In the genomic region with DNA sequence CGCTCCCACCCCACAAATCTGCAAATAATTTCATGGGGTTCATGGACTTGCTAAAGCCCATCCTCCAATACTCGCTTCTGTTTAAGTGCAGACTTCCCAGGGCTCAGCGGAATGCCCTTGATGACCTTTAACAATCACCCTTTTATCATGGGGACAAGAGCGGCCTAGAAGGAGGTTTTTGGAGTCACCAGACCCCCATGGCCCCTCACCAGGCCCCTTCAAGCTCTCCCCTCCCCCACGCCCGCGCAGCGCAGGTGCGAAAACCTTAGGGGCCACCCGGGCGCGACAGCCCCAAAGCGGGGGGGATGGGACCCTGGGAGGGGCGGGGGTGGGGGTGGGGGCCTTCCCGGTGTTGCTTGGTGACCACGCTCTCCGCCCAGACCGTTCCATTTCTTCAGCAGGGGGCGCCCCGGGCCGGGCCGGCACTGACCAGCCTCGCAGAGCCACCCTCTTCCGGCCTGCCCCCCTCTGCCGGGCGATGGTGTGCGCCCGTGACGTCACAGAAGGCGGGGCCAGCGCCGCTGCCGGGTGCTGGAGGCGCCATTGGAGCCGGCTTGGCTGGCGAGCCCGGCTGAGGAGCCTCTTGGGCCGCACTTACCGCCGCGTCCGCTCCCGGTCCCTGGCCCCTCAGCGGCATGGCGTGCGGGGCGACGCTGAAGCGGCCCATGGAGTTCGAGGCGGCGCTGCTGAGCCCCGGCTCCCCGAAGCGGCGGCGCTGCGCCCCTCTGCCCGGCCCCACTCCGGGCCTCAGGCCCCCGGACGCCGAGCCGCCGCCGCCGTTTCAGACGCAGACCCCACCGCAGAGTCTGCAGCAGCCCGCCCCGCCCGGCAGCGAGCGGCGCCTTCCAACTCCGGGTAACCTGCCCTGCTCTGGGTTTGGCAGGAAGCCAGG, we compare ENCODE assay signal across 1 cellular context.
TF ChIP-seq lines count a peak whose summit lies in the region.

A gene with protein sequence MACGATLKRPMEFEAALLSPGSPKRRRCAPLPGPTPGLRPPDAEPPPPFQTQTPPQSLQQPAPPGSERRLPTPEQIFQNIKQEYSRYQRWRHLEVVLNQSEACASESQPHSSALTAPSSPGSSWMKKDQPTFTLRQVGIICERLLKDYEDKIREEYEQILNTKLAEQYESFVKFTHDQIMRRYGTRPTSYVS (plus strand): TSS at position 531 of the 892 bp plus-strand sequence. CDS start 105 bp downstream, at position 636.

TF ChIP-seq in K562, 482 proteins besides CTCF, POLR2A, EP300 and RAD21 (continued from another document and continues in another):
- TF ChIP-seq, protein P1, sequence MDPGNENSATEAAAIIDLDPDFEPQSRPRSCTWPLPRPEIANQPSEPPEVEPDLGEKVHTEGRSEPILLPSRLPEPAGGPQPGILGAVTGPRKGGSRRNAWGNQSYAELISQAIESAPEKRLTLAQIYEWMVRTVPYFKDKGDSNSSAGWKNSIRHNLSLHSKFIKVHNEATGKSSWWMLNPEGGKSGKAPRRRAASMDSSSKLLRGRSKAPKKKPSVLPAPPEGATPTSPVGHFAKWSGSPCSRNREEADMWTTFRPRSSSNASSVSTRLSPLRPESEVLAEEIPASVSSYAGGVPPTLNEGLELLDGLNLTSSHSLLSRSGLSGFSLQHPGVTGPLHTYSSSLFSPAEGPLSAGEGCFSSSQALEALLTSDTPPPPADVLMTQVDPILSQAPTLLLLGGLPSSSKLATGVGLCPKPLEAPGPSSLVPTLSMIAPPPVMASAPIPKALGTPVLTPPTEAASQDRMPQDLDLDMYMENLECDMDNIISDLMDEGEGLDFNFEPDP (CRISPR knock-in tag; IDR thresholded peaks at IDR 0.05) = no peak
- TF ChIP-seq, protein P2, sequence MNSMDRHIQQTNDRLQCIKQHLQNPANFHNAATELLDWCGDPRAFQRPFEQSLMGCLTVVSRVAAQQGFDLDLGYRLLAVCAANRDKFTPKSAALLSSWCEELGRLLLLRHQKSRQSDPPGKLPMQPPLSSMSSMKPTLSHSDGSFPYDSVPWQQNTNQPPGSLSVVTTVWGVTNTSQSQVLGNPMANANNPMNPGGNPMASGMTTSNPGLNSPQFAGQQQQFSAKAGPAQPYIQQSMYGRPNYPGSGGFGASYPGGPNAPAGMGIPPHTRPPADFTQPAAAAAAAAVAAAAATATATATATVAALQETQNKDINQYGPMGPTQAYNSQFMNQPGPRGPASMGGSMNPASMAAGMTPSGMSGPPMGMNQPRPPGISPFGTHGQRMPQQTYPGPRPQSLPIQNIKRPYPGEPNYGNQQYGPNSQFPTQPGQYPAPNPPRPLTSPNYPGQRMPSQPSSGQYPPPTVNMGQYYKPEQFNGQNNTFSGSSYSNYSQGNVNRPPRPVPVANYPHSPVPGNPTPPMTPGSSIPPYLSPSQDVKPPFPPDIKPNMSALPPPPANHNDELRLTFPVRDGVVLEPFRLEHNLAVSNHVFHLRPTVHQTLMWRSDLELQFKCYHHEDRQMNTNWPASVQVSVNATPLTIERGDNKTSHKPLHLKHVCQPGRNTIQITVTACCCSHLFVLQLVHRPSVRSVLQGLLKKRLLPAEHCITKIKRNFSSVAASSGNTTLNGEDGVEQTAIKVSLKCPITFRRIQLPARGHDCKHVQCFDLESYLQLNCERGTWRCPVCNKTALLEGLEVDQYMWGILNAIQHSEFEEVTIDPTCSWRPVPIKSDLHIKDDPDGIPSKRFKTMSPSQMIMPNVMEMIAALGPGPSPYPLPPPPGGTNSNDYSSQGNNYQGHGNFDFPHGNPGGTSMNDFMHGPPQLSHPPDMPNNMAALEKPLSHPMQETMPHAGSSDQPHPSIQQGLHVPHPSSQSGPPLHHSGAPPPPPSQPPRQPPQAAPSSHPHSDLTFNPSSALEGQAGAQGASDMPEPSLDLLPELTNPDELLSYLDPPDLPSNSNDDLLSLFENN (IDR thresholded peaks at IDR 0.05; ENCODE audit: low read depth in 2 of 2, low read length in 2 of 2) = peak; percentile 24 to 79; a peak in 2 of 4 replicates
- no peak for TF ChIP-seq BCOR (IDR thresholded peaks at IDR 0.05)
- TF ChIP-seq MECOM (CRISPR knock-in tag; IDR thresholded peaks at IDR 0.05) = no peak
- TF ChIP-seq KAT7 (CRISPR knock-in tag; IDR thresholded peaks at IDR 0.05; ENCODE audit: borderline replicate concordance) = no peak
- TF ChIP-seq TBP (optimal IDR thresholded peaks at IDR 0.05; ENCODE audit: low read depth, low read length) = peak; percentile 98
- peak; percentile 83 for TF ChIP-seq LEF1 (IDR thresholded peaks at IDR 0.05)
- no peak for TF ChIP-seq WHSC1 (IDR thresholded peaks at IDR 0.05; ENCODE audit: low read length)
- TF ChIP-seq HMG20B (CRISPR knock-in tag; IDR thresholded peaks at IDR 0.05) = no peak
- peak; percentile 90 for TF ChIP-seq ESRRA (IDR thresholded peaks at IDR 0.05; ENCODE audit: borderline replicate concordance, low read depth)
- TF ChIP-seq, protein P3, sequence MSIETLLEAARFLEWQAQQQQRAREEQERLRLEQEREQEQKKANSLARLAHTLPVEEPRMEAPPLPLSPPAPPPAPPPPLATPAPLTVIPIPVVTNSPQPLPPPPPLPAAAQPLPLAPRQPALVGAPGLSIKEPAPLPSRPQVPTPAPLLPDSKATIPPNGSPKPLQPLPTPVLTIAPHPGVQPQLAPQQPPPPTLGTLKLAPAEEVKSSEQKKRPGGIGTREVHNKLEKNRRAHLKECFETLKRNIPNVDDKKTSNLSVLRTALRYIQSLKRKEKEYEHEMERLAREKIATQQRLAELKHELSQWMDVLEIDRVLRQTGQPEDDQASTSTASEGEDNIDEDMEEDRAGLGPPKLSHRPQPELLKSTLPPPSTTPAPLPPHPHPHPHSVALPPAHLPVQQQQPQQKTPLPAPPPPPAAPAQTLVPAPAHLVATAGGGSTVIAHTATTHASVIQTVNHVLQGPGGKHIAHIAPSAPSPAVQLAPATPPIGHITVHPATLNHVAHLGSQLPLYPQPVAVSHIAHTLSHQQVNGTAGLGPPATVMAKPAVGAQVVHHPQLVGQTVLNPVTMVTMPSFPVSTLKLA (conservative IDR thresholded peaks at IDR 0.05) = peak in 1 of 2 experiments; percentile 82; a peak in 2 of 4 replicates
- TF ChIP-seq KLF6 (CRISPR knock-in tag; IDR thresholded peaks at IDR 0.05; ENCODE audit: borderline replicate concordance) = no peak
- TF ChIP-seq BDP1 (IDR thresholded peaks at IDR 0.05; ENCODE audit: insufficient read depth, insufficient read length) = no peak
- TF ChIP-seq, protein P4, sequence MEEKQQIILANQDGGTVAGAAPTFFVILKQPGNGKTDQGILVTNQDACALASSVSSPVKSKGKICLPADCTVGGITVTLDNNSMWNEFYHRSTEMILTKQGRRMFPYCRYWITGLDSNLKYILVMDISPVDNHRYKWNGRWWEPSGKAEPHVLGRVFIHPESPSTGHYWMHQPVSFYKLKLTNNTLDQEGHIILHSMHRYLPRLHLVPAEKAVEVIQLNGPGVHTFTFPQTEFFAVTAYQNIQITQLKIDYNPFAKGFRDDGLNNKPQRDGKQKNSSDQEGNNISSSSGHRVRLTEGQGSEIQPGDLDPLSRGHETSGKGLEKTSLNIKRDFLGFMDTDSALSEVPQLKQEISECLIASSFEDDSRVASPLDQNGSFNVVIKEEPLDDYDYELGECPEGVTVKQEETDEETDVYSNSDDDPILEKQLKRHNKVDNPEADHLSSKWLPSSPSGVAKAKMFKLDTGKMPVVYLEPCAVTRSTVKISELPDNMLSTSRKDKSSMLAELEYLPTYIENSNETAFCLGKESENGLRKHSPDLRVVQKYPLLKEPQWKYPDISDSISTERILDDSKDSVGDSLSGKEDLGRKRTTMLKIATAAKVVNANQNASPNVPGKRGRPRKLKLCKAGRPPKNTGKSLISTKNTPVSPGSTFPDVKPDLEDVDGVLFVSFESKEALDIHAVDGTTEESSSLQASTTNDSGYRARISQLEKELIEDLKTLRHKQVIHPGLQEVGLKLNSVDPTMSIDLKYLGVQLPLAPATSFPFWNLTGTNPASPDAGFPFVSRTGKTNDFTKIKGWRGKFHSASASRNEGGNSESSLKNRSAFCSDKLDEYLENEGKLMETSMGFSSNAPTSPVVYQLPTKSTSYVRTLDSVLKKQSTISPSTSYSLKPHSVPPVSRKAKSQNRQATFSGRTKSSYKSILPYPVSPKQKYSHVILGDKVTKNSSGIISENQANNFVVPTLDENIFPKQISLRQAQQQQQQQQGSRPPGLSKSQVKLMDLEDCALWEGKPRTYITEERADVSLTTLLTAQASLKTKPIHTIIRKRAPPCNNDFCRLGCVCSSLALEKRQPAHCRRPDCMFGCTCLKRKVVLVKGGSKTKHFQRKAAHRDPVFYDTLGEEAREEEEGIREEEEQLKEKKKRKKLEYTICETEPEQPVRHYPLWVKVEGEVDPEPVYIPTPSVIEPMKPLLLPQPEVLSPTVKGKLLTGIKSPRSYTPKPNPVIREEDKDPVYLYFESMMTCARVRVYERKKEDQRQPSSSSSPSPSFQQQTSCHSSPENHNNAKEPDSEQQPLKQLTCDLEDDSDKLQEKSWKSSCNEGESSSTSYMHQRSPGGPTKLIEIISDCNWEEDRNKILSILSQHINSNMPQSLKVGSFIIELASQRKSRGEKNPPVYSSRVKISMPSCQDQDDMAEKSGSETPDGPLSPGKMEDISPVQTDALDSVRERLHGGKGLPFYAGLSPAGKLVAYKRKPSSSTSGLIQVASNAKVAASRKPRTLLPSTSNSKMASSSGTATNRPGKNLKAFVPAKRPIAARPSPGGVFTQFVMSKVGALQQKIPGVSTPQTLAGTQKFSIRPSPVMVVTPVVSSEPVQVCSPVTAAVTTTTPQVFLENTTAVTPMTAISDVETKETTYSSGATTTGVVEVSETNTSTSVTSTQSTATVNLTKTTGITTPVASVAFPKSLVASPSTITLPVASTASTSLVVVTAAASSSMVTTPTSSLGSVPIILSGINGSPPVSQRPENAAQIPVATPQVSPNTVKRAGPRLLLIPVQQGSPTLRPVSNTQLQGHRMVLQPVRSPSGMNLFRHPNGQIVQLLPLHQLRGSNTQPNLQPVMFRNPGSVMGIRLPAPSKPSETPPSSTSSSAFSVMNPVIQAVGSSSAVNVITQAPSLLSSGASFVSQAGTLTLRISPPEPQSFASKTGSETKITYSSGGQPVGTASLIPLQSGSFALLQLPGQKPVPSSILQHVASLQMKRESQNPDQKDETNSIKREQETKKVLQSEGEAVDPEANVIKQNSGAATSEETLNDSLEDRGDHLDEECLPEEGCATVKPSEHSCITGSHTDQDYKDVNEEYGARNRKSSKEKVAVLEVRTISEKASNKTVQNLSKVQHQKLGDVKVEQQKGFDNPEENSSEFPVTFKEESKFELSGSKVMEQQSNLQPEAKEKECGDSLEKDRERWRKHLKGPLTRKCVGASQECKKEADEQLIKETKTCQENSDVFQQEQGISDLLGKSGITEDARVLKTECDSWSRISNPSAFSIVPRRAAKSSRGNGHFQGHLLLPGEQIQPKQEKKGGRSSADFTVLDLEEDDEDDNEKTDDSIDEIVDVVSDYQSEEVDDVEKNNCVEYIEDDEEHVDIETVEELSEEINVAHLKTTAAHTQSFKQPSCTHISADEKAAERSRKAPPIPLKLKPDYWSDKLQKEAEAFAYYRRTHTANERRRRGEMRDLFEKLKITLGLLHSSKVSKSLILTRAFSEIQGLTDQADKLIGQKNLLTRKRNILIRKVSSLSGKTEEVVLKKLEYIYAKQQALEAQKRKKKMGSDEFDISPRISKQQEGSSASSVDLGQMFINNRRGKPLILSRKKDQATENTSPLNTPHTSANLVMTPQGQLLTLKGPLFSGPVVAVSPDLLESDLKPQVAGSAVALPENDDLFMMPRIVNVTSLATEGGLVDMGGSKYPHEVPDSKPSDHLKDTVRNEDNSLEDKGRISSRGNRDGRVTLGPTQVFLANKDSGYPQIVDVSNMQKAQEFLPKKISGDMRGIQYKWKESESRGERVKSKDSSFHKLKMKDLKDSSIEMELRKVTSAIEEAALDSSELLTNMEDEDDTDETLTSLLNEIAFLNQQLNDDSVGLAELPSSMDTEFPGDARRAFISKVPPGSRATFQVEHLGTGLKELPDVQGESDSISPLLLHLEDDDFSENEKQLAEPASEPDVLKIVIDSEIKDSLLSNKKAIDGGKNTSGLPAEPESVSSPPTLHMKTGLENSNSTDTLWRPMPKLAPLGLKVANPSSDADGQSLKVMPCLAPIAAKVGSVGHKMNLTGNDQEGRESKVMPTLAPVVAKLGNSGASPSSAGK (IDR thresholded peaks at IDR 0.05) = no peak
- TF ChIP-seq RFX1 (IDR thresholded peaks at IDR 0.05) = peak; percentile 84
- TF ChIP-seq, protein P5, sequence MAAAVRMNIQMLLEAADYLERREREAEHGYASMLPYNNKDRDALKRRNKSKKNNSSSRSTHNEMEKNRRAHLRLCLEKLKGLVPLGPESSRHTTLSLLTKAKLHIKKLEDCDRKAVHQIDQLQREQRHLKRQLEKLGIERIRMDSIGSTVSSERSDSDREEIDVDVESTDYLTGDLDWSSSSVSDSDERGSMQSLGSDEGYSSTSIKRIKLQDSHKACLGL (CRISPR knock-in tag; IDR thresholded peaks at IDR 0.05; ENCODE audit: borderline replicate concordance, poor library complexity, severe bottlenecking) = peak; percentile 44
- TF ChIP-seq KDM5B (IDR thresholded peaks at IDR 0.05; ENCODE audit: insufficient replicate concordance, low read depth, low read length) = peak; percentile 95
- TF ChIP-seq RNF2 (IDR thresholded peaks at IDR 0.05) = peak; percentile 90
- TF ChIP-seq, protein P6, sequence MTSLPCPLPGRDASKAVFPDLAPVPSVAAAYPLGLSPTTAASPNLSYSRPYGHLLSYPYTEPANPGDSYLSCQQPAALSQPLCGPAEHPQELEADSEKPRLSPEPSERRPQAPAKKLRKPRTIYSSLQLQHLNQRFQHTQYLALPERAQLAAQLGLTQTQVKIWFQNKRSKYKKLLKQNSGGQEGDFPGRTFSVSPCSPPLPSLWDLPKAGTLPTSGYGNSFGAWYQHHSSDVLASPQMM (CRISPR knock-in tag; IDR thresholded peaks at IDR 0.05) = no peak
- no peak for TF ChIP-seq ZNF695 (CRISPR knock-in tag; IDR thresholded peaks at IDR 0.05)
- peak; percentile 49 for TF ChIP-seq PRPF4 (IDR thresholded peaks at IDR 0.05; ENCODE audit: insufficient read depth, low read depth, low read length, poor library complexity, severe bottlenecking)
- TF ChIP-seq ZNF444 (CRISPR knock-in tag; IDR thresholded peaks at IDR 0.05) = peak; percentile 74; the same call in 1 of the 2 replicates
- TF ChIP-seq, protein P7, sequence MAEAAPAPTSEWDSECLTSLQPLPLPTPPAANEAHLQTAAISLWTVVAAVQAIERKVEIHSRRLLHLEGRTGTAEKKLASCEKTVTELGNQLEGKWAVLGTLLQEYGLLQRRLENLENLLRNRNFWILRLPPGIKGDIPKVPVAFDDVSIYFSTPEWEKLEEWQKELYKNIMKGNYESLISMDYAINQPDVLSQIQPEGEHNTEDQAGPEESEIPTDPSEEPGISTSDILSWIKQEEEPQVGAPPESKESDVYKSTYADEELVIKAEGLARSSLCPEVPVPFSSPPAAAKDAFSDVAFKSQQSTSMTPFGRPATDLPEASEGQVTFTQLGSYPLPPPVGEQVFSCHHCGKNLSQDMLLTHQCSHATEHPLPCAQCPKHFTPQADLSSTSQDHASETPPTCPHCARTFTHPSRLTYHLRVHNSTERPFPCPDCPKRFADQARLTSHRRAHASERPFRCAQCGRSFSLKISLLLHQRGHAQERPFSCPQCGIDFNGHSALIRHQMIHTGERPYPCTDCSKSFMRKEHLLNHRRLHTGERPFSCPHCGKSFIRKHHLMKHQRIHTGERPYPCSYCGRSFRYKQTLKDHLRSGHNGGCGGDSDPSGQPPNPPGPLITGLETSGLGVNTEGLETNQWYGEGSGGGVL (CRISPR knock-in tag; IDR thresholded peaks at IDR 0.05) = no peak
- peak in 1 of 2 experiments; percentile 57; a peak in 2 of 4 replicates for TF ChIP-seq TEAD1 (CRISPR knock-in tag; IDR thresholded peaks at IDR 0.05)
- TF ChIP-seq BMI1 (IDR thresholded peaks at IDR 0.05; ENCODE audit: low read length) = 0 out of 2 replicates have a peak, but pooled peaks have one; percentile 23
- TF ChIP-seq SIRT6 (IDR thresholded peaks at IDR 0.05; ENCODE audit: low read depth, low read length) = no peak
